ENCODE assay signal across 27 cellular contexts in genomic region chr16:80519189-80519588, GRCh38. TPM values are rescaled to one million over a fixed set of nuclear protein-coding genes. Genes with fewer than 3 reads are reported as not detected.
DNase-seq lines count a peak whose midpoint lies in the region; ATAC-seq lines count a peak whose summit lies in the region.
"Had no signal": no experiment of that assay in that cellular context is flagged by ENCODE, and none has a peak within 500 bp of the region (broad histone marks: within the 10 kb centered on the region; RNA-seq: fewer than 3 reads in every experiment).

No MANE protein-coding gene starts in this region.

- H4K20me1 ChIP-seq in BLaER1 treated with 17β-estradiol and CSF1 and Interleukin-3, amounts not matched to agents 10 nM and 100 nM, result no peaks in the 10 kb centered on the region

- H3K27me3 ChIP-seq in BLaER1 treated with 17β-estradiol and CSF1 and Interleukin-3, amounts not matched to agents 10 nM and 100 nM, result no peaks in the 10 kb centered on the region
- H3K27me3 ChIP-seq: right lobe of liver, SJCRH30, spleen, testis had no signal

- peak; percentile 23 for ATAC-seq in effector memory CD8-positive, alpha-beta T cell (replicated peaks)
- ATAC-seq: right lobe of liver had no signal

- peak; percentile 59 for DNase-seq in activated CD4-positive, alpha-beta T cell treated with anti-CD3 and anti-CD28 coated beads, Interleukin-2, amount 10 ng/mL, durations not matched to agents 24 days and 14 days
- no peak for DNase-seq in activated CD4-positive, alpha-beta T cell treated with anti-CD3 and anti-CD28 coated beads for 48 hours
- DNase-seq in T-helper 2 cell treated with Interferon-gamma antibody and Interleukin-4, amounts not matched to agents 5 μg/mL and 100 μg/mL, for 36 hours (ENCODE audit: low spot score), result no peak
- DNase-seq in effector memory CD8-positive, alpha-beta T cell, result no peak
- DNase-seq in NCI-H2029 (lab: John Stamatoyannopoulos, UW), result no peak
- no peak for DNase-seq in HuH-7 (ENCODE audit: low spot score)
- no peak for DNase-seq in SKM-1 (lab: John Stamatoyannopoulos, UW; ENCODE audit: unreplicated experiment)
- DNase-seq: 8988T; activated CD8-positive, alpha-beta memory T cell treated with anti-CD3 and anti-CD28 coated beads for 24 hours; GOT3; left ventricle myocardium inferior; NCI-H1092; NCI-H187; NCI-H2171; NCI-H510A; right lobe of liver; SJCRH30; spleen; stimulated activated CD4-positive, alpha-beta T cell treated with anti-CD3 and anti-CD28 coated beads, Interleukin-2, amount 100 ng/mL, for 24 hours; testis had no signal

- no peak overlapping the region for H3K4me3 ChIP-seq in BLaER1 treated with 17β-estradiol and CSF1 and Interleukin-3, amounts not matched to agents 10 nM and 100 nM
- H3K4me3 ChIP-seq: esophagus muscularis mucosa, left ventricle myocardium inferior, right lobe of liver, SJCRH30, testis had no signal

- peak overlapping the region; percentile 42 for H3K4me3 Mint-ChIP-seq in activated CD4-positive, alpha-beta T cell treated with anti-CD3 and anti-CD28 coated beads, Interleukin-2, amount 10 ng/mL, durations not matched to agents 24 days and 14 days
- peak overlapping the region; percentile 41 for H3K4me3 Mint-ChIP-seq in T-helper 2 cell treated with Interferon-gamma antibody and Interleukin-4, amounts not matched to agents 5 μg/mL and 100 μg/mL, for 36 hours
- peak overlapping the region; percentile 66 to 70 for H3K4me3 Mint-ChIP-seq in effector memory CD8-positive, alpha-beta T cell
- H3K4me3 Mint-ChIP-seq: dendritic cell treated with granulocyte-macrophage colony-stimulating factor and Interleukin-4, amounts not matched to agents 40 ng/mL and 50 ng/mL, for 4 days; stimulated activated naive CD8-positive, alpha-beta T cell treated with anti-CD3 and anti-CD28 coated beads, Interleukin-15, Interleukin-2, amounts not matched to agents 100 ng/mL and 50 ng/mL, for 24 hours had no signal

- H3K4me1 Mint-ChIP-seq in activated CD4-positive, alpha-beta T cell treated with anti-CD3 and anti-CD28 coated beads, Interleukin-2, amount 10 ng/mL, durations not matched to agents 24 days and 14 days, result peaks cover 18% of the 10 kb centered on the region
- H3K4me1 Mint-ChIP-seq in T-helper 2 cell treated with Interferon-gamma antibody and Interleukin-4, amounts not matched to agents 5 μg/mL and 100 μg/mL, for 36 hours (ENCODE audit: low read depth), result peaks cover 12% of the 10 kb centered on the region
- H3K4me1 Mint-ChIP-seq in effector memory CD8-positive, alpha-beta T cell (ENCODE audit: low read depth in 2 of 2), result peaks cover 10 to 14% of the 10 kb centered on the region in 2 donors

- H3K27ac Mint-ChIP-seq in activated CD4-positive, alpha-beta T cell treated with anti-CD3 and anti-CD28 coated beads, Interleukin-2, amount 10 ng/mL, durations not matched to agents 24 days and 14 days, result peak overlapping the region; percentile 1
- no peak overlapping the region for H3K27ac Mint-ChIP-seq in T-helper 2 cell treated with Interferon-gamma antibody and Interleukin-4, amounts not matched to agents 5 μg/mL and 100 μg/mL, for 36 hours
- H3K27ac Mint-ChIP-seq in effector memory CD8-positive, alpha-beta T cell, result peak overlapping the region in 1 of 2 donors; percentile 44
- H3K27ac Mint-ChIP-seq: dendritic cell treated with granulocyte-macrophage colony-stimulating factor and Interleukin-4, amounts not matched to agents 40 ng/mL and 50 ng/mL, for 4 days; stimulated activated naive CD8-positive, alpha-beta T cell treated with anti-CD3 and anti-CD28 coated beads, Interleukin-15, Interleukin-2, amounts not matched to agents 100 ng/mL and 50 ng/mL, for 24 hours had no signal

- H3K36me3 Mint-ChIP-seq in activated CD4-positive, alpha-beta T cell treated with anti-CD3 and anti-CD28 coated beads, Interleukin-2, amount 10 ng/mL, durations not matched to agents 24 days and 14 days (ENCODE audit: low read depth), result peaks cover 2% of the 10 kb centered on the region
- H3K36me3 Mint-ChIP-seq in T-helper 2 cell treated with Interferon-gamma antibody and Interleukin-4, amounts not matched to agents 5 μg/mL and 100 μg/mL, for 36 hours (ENCODE audit: low read depth), result no peaks in the 10 kb centered on the region
- H3K36me3 Mint-ChIP-seq in effector memory CD8-positive, alpha-beta T cell (ENCODE audit: insufficient read depth), result no peaks in the 10 kb centered on the region

- peaks cover 7% of the 10 kb centered on the region for H3K9me3 Mint-ChIP-seq in activated CD4-positive, alpha-beta T cell treated with anti-CD3 and anti-CD28 coated beads, Interleukin-2, amount 10 ng/mL, durations not matched to agents 24 days and 14 days
- no peaks in the 10 kb centered on the region for H3K9me3 Mint-ChIP-seq in T-helper 2 cell treated with Interferon-gamma antibody and Interleukin-4, amounts not matched to agents 5 μg/mL and 100 μg/mL, for 36 hours
- H3K9me3 Mint-ChIP-seq in effector memory CD8-positive, alpha-beta T cell, result no peaks in the 10 kb centered on the region
- H3K9me3 Mint-ChIP-seq: dendritic cell treated with granulocyte-macrophage colony-stimulating factor and Interleukin-4, amounts not matched to agents 40 ng/mL and 50 ng/mL, for 4 days; stimulated activated naive CD8-positive, alpha-beta T cell treated with anti-CD3 and anti-CD28 coated beads, Interleukin-15, Interleukin-2, amounts not matched to agents 100 ng/mL and 50 ng/mL, for 24 hours had no signal

- H3K4me2 ChIP-seq in BLaER1 treated with 17β-estradiol and CSF1 and Interleukin-3, amounts not matched to agents 10 nM and 100 nM, result peak overlapping the region in 10 of 11 experiments; percentile 42 to 78 (median 66); a peak in 18 of 22 replicates

- peaks cover 0 to 6% (median 0%) of the 10 kb centered on the region in 11 experiments; a peak in 1 of 22 replicates for H3K9me3 ChIP-seq in BLaER1 treated with 17β-estradiol and CSF1 and Interleukin-3, amounts not matched to agents 10 nM and 100 nM (replicated peaks in 1 of 11)
- H3K9me3 ChIP-seq: esophagus muscularis mucosa, left ventricle myocardium inferior, right lobe of liver, SJCRH30, spleen, testis had no signal

- H3K4me1 ChIP-seq in BLaER1 treated with 17β-estradiol and CSF1 and Interleukin-3, amounts not matched to agents 10 nM and 100 nM, result peaks cover 12 to 40% (median 27%) of the 10 kb centered on the region in 10 experiments; a peak in 19 of 20 replicates
- H3K4me1 ChIP-seq: esophagus muscularis mucosa, left ventricle myocardium inferior, right lobe of liver, SJCRH30, testis had no signal

- H3K27me3 Mint-ChIP-seq in activated CD4-positive, alpha-beta T cell treated with anti-CD3 and anti-CD28 coated beads, Interleukin-2, amount 10 ng/mL, durations not matched to agents 24 days and 14 days, result peaks cover 16% of the 10 kb centered on the region
- H3K27me3 Mint-ChIP-seq in T-helper 2 cell treated with Interferon-gamma antibody and Interleukin-4, amounts not matched to agents 5 μg/mL and 100 μg/mL, for 36 hours (ENCODE audit: low read depth), result peaks cover 34% of the 10 kb centered on the region
- peaks cover 5 to 7% of the 10 kb centered on the region in 2 donors for H3K27me3 Mint-ChIP-seq in effector memory CD8-positive, alpha-beta T cell
- H3K27me3 Mint-ChIP-seq: stimulated activated naive CD8-positive, alpha-beta T cell treated with anti-CD3 and anti-CD28 coated beads, Interleukin-15, Interleukin-2, amounts not matched to agents 100 ng/mL and 50 ng/mL, for 24 hours had no signal

- no peak overlapping the region for H3K27ac ChIP-seq in BLaER1 treated with 17β-estradiol and CSF1 and Interleukin-3, amounts not matched to agents 10 nM and 100 nM
- H3K27ac ChIP-seq: esophagus muscularis mucosa, left ventricle myocardium inferior, right lobe of liver, SJCRH30, spleen, testis had no signal

- no peak overlapping the region for H3K9ac ChIP-seq in BLaER1 treated with 17β-estradiol and CSF1 and Interleukin-3, amounts not matched to agents 10 nM and 100 nM

- intact Hi-C loops in activated CD4-positive, alpha-beta T cell treated with anti-CD3 and anti-CD28 coated beads, Interleukin-2, amount 10 ng/mL, durations not matched to agents 24 days and 14 days (cut with micrococcal nuclease), result no loop called here

- H3K36me3 ChIP-seq in BLaER1 treated with 17β-estradiol and CSF1 and Interleukin-3, amounts not matched to agents 10 nM and 100 nM, result no peaks in the 10 kb centered on the region
- H3K36me3 ChIP-seq: esophagus muscularis mucosa, left ventricle myocardium inferior, right lobe of liver, SJCRH30, spleen had no signal

RNA-seq across cellular contexts. Expression of gene DYNLRB2, which starts 21.6 kb away (rescaled TPM):
- total RNA-seq in activated CD4-positive, alpha-beta T cell treated with anti-CD3 and anti-CD28 coated beads, Interleukin-2, amount 10 ng/mL, durations not matched to agents 24 days and 14 days, result not detected in 2 replicates
- total RNA-seq: esophagus muscularis mucosa, left ventricle myocardium inferior, mesenteric fat pad, posterior vena cava, RPMI7951, SJCRH30 had no signal
